In genomic region chr5:38845555-38846378, GRCh38 we compare ENCODE assay signal across 8 cellular contexts. TPM values are rescaled to one million over a fixed set of nuclear protein-coding genes. Genes with fewer than 3 reads are reported as not detected.
DNase-seq lines count a peak whose midpoint lies in the region; ATAC-seq and TF ChIP-seq lines count a peak whose summit lies in the region.

TSS of gene OSMR (plus strand) at chr5:38846012. CDS start at chr5:38869045, 23,033 bp downstream.

- H3K9me3 ChIP-seq in CD8-positive, alpha-beta memory T cell (ENCODE audit: low read length), result no peaks in the 10 kb centered on the region
- no peaks in the 10 kb centered on the region for H3K9me3 ChIP-seq in right cardiac atrium (ENCODE audit: control insufficient read depth, low read length)

- no peak for DNase-seq in CD8-positive, alpha-beta memory T cell
- DNase-seq in Kasumi-1 (lab: John Stamatoyannopoulos, UW), result peak; percentile 3 to 7
- DNase-seq in astrocyte of the cerebellum (ENCODE audit: low read depth), result peak; percentile 96
- DNase-seq in right cardiac atrium, result peak; percentile 97
- DNase-seq in pons (ENCODE audit: low spot score), result peak; percentile 15
- no peak for DNase-seq in SW480 (ENCODE audit: low spot score)

- H3K36me3 Mint-ChIP-seq in CD8-positive, alpha-beta memory T cell, result no peaks in the 10 kb centered on the region

- H3K4me3 ChIP-seq in CD8-positive, alpha-beta memory T cell (ENCODE audit: low read length), result no peak within 1 kb of the TSS
- H3K4me3 ChIP-seq in astrocyte of the cerebellum (ENCODE audit: low read depth, low read length) (peak within 1 kb of the TSS; percentile 79), right cardiac atrium (ENCODE audit: low read length) (peak within 1 kb of the TSS; percentile 57)

- H3K27ac Mint-ChIP-seq in CD8-positive, alpha-beta memory T cell, result no peak within 1 kb of the TSS

- H3K36me3 ChIP-seq in CD8-positive, alpha-beta memory T cell (ENCODE audit: insufficient read depth, low read length), result no peaks in the 10 kb centered on the region

- peak within 1 kb of the TSS in 6 of 7 donors; percentile 45 to 73 (median 61) for H3K4me3 Mint-ChIP-seq in CD8-positive, alpha-beta memory T cell

- H3K9me3 Mint-ChIP-seq in CD8-positive, alpha-beta memory T cell, result peaks cover 0 to 5% (median 0%) of the 10 kb centered on the region in 5 donors

- POLR2A ChIA-PET in CD8-positive, alpha-beta memory T cell (lab: Charles Lee), result no interaction called here

- CTCF ChIA-PET in CD8-positive, alpha-beta memory T cell (lab: Charles Lee), result no interaction called here

- intact Hi-C loops in right cardiac atrium (cut with DNase I), result loop anchor here in 1 of 4 donors (5.0 kb wide), 1 partner anchor 77 kb away; no protein-coding TSS in a partner anchor

- H3K27ac ChIP-seq in CD8-positive, alpha-beta memory T cell (ENCODE audit: low read depth, low read length), result no peak within 1 kb of the TSS
- peak within 1 kb of the TSS; percentile 95 for H3K27ac ChIP-seq in right cardiac atrium (ENCODE audit: low read length)

- peaks cover 29 to 75% of the 10 kb centered on the region in 2 donors for H3K27me3 Mint-ChIP-seq in CD8-positive, alpha-beta memory T cell

- no peak for TF ChIP-seq CTCF in astrocyte of the cerebellum (IDR thresholded peaks at IDR 0.05; ENCODE audit: low read depth, low read length, missing control alignments)

- WGBS in right cardiac atrium, result under 1% methylated on average over 88 of the region's 88 CpGs

- peaks cover 11% of the 10 kb centered on the region for H3K27me3 ChIP-seq in CD8-positive, alpha-beta memory T cell (ENCODE audit: insufficient read depth, low read length, poor library complexity, severe bottlenecking)
- no peaks in the 10 kb centered on the region for H3K27me3 ChIP-seq in right cardiac atrium (ENCODE audit: control insufficient read depth, insufficient read depth)

- no peaks in the 10 kb centered on the region for H3K4me1 ChIP-seq in CD8-positive, alpha-beta memory T cell (ENCODE audit: insufficient read depth, low read length)
- H3K4me1 ChIP-seq in right cardiac atrium (ENCODE audit: control insufficient read depth, insufficient read depth, low read length), result peaks cover 6% of the 10 kb centered on the region

- peaks cover 3 to 13% (median 8%) of the 10 kb centered on the region in 3 donors for H3K4me1 Mint-ChIP-seq in CD8-positive, alpha-beta memory T cell

- in situ Hi-C loops in astrocyte of the cerebellum (cut with HindIII; ENCODE audit: low sequenced_read_pairs), result no loop called here

- peak; percentile 98 for ATAC-seq in right cardiac atrium
- ATAC-seq in HG03045 (IDR thresholded peaks at IDR 0.05; ENCODE audit: unreplicated experiment), result no peak
- no peak for ATAC-seq in GM18870 (IDR thresholded peaks at IDR 0.05; ENCODE audit: unreplicated experiment)

RNA-seq across cellular contexts. Expression of gene OSMR, which starts in this region (rescaled TPM):
- total RNA-seq in CD8-positive, alpha-beta memory T cell, result not detected
- polyA plus RNA-seq in CD8-positive, alpha-beta memory T cell, result not detected
- total RNA-seq in right cardiac atrium, result 10 to 100 TPM; 17.3 to 47.6 (median 21.7) TPM
- 9.8 TPM for polyA plus RNA-seq in right cardiac atrium

Comparison
In these comparisons a context has a peak if more than half of its experiments do, and no peak if none do; other contexts are left out.
1. RNA of gene OSMR (total RNA-seq): 17.3 to 47.6 TPM in right cardiac atrium; not detected in CD8-positive, alpha-beta memory T cell; every median in the first group is over 10 times any median in the second.
2. RNA of gene OSMR (polyA plus RNA-seq): 9.8 TPM in right cardiac atrium (single experiment); not detected in CD8-positive, alpha-beta memory T cell (single experiment); every median in the first group is over 10 times any median in the second.
3. DNase-seq: peak in Kasumi-1 (2 of 2), astrocyte of the cerebellum (single experiment), right cardiac atrium (3 of 3) and pons (single experiment); none in CD8-positive, alpha-beta memory T cell (0 of 5) and SW480 (single experiment).
4. ATAC-seq: peak in right cardiac atrium (2 of 2); none in HG03045 (single experiment) and GM18870 (single experiment).